ENCODE assay signal across 16 cellular contexts in genomic region chr6:89468998-89469397, GRCh38.
"Had no signal": no experiment of that assay in that cellular context is flagged by ENCODE, and none has a peak within 500 bp of the region (broad histone marks: within the 10 kb centered on the region; RNA-seq: fewer than 3 reads in every experiment).

No MANE protein-coding gene starts in this region.

- H3K4me1 ChIP-seq: esophagus muscularis mucosa, foreskin keratinocyte, gastroesophageal sphincter, left lung, lower lobe of right lung had no signal

- H3K27me3 ChIP-seq: esophagus muscularis mucosa, foreskin keratinocyte, gastroesophageal sphincter, heart right ventricle, left lung had no signal

- H3K9me3 ChIP-seq: esophagus muscularis mucosa, gastroesophageal sphincter, heart right ventricle, left lung, lower lobe of right lung had no signal

- H3K27me3 Mint-ChIP-seq: dendritic cell treated with granulocyte-macrophage colony-stimulating factor and Interleukin-4, amounts not matched to agents 40 ng/mL and 50 ng/mL, for 4 days; effector memory CD8-positive, alpha-beta T cell had no signal

- DNase-seq: effector CD8-positive, alpha-beta T cell; effector memory CD8-positive, alpha-beta T cell; foreskin keratinocyte; heart right ventricle; hippocampal formation; left cardiac atrium; left lung; left ventricle myocardium superior; lower lobe of right lung; mesenchymal stem cell; midbrain; naive thymus-derived CD4-positive, alpha-beta T cell had no signal

- H3K9me3 Mint-ChIP-seq: dendritic cell treated with granulocyte-macrophage colony-stimulating factor and Interleukin-4, amounts not matched to agents 40 ng/mL and 50 ng/mL, for 4 days; effector memory CD8-positive, alpha-beta T cell; naive thymus-derived CD4-positive, alpha-beta T cell had no signal

- H3K36me3 ChIP-seq: esophagus muscularis mucosa, gastroesophageal sphincter, heart right ventricle, left lung, lower lobe of right lung had no signal

- H3K27ac ChIP-seq: coronary artery, esophagus muscularis mucosa, foreskin keratinocyte, gastroesophageal sphincter, heart right ventricle, left lung, lower lobe of right lung had no signal

- H3K27ac Mint-ChIP-seq: dendritic cell treated with granulocyte-macrophage colony-stimulating factor and Interleukin-4, amounts not matched to agents 40 ng/mL and 50 ng/mL, for 4 days; effector memory CD8-positive, alpha-beta T cell; naive thymus-derived CD4-positive, alpha-beta T cell had no signal

- H3K4me3 Mint-ChIP-seq: dendritic cell treated with granulocyte-macrophage colony-stimulating factor and Interleukin-4, amounts not matched to agents 40 ng/mL and 50 ng/mL, for 4 days; effector memory CD8-positive, alpha-beta T cell; naive thymus-derived CD4-positive, alpha-beta T cell had no signal

- H3K4me3 ChIP-seq: coronary artery, esophagus muscularis mucosa, gastroesophageal sphincter, heart right ventricle, left lung, lower lobe of right lung had no signal
